1 cellular context compared by ENCODE assay signal in the genomic region with DNA sequence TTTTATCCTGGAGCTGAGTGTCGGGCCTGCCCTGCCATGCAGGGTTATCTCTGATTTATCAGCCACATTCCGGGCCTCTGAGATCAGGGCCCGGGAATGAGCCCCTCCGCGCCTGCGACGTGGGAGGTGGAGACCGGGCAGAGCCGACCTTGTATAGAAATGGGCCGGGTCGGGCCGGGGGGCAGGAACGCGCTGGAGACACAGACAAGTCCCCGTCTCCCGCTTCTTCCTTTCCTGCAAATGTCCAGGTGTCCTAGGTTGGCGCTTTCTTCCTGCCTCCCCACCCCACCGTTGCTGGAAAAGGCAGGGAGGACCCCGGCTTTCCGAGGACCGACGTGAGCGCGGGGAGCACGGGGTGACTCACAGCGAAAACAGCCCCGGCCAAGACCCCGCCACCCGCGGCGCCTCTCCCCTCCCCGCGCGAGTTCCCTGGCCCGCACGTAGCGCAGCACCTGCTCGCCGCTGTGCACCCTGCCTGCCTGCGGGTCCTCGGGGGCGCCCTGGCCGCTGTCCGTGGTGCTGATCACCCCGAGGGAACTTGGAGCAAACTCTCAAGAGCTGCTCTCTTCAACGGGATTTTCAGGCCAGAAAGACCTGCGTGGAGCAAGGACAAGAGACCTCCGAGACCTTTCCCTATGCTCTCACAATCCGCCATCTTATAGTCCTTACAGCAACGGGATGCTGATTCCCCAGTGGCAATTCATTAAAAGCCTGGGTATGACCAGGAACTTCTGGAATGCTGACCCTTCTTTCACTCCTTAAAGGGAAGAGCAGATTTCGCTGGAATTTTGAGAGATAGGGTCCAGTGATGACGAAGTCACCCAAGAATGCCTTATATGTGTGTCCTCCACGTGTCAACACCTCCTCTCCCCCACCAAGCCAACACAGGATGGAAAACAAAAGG.
A peak's percentile ranks its signal among the peaks of the same experiment; 100 is the strongest.
TF ChIP-seq lines count a peak whose summit lies in the region.

No MANE protein-coding gene starts in this region.

TF ChIP-seq in HepG2, 621 proteins besides CTCF, POLR2A, EP300 and RAD21 (continued from another document and continues in another):
- TF ChIP-seq, protein P1, sequence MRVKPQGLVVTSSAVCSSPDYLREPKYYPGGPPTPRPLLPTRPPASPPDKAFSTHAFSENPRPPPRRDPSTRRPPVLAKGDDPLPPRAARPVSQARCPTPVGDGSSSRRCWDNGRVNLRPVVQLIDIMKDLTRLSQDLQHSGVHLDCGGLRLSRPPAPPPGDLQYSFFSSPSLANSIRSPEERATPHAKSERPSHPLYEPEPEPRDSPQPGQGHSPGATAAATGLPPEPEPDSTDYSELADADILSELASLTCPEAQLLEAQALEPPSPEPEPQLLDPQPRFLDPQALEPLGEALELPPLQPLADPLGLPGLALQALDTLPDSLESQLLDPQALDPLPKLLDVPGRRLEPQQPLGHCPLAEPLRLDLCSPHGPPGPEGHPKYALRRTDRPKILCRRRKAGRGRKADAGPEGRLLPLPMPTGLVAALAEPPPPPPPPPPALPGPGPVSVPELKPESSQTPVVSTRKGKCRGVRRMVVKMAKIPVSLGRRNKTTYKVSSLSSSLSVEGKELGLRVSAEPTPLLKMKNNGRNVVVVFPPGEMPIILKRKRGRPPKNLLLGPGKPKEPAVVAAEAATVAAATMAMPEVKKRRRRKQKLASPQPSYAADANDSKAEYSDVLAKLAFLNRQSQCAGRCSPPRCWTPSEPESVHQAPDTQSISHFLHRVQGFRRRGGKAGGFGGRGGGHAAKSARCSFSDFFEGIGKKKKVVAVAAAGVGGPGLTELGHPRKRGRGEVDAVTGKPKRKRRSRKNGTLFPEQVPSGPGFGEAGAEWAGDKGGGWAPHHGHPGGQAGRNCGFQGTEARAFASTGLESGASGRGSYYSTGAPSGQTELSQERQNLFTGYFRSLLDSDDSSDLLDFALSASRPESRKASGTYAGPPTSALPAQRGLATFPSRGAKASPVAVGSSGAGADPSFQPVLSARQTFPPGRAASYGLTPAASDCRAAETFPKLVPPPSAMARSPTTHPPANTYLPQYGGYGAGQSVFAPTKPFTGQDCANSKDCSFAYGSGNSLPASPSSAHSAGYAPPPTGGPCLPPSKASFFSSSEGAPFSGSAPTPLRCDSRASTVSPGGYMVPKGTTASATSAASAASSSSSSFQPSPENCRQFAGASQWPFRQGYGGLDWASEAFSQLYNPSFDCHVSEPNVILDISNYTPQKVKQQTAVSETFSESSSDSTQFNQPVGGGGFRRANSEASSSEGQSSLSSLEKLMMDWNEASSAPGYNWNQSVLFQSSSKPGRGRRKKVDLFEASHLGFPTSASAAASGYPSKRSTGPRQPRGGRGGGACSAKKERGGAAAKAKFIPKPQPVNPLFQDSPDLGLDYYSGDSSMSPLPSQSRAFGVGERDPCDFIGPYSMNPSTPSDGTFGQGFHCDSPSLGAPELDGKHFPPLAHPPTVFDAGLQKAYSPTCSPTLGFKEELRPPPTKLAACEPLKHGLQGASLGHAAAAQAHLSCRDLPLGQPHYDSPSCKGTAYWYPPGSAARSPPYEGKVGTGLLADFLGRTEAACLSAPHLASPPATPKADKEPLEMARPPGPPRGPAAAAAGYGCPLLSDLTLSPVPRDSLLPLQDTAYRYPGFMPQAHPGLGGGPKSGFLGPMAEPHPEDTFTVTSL (CRISPR knock-in tag; IDR thresholded peaks at IDR 0.05; ENCODE audit: borderline replicate concordance) = 0 out of 2 replicates have a peak, but pooled peaks have one; percentile 29
- TF ChIP-seq ZKSCAN1 (IDR thresholded peaks at IDR 0.05; ENCODE audit: low read length) (no peak), SALL2 (CRISPR knock-in tag; IDR thresholded peaks at IDR 0.05) (peak; percentile 87; the same call in 1 of the 2 replicates), ZNF17 (CRISPR knock-in tag; IDR thresholded peaks at IDR 0.05) (peak; percentile 65; the same call in 1 of the 2 replicates), NFYB (CRISPR knock-in tag; IDR thresholded peaks at IDR 0.05) (peak; percentile 48), ZNF619 (CRISPR knock-in tag; IDR thresholded peaks at IDR 0.05) (no peak), PTBP1 (IDR thresholded peaks at IDR 0.05; ENCODE audit: low read depth, low read length, poor library complexity, severe bottlenecking) (no peak), BORCS8-MEF2B (CRISPR knock-in tag; IDR thresholded peaks at IDR 0.05) (peak; percentile 98), U2AF1 (optimal IDR thresholded peaks at IDR 0.05; ENCODE audit: low read depth, low read length) (no peak), ZSCAN30 (CRISPR knock-in tag; IDR thresholded peaks at IDR 0.05) (no peak), BHLHE40 (IDR thresholded peaks at IDR 0.05; ENCODE audit: low read length) (no peak), U2AF2 (IDR thresholded peaks at IDR 0.05; ENCODE audit: low read depth, low read length) (no peak), POLR2AphosphoS2 (IDR thresholded peaks at IDR 0.05; ENCODE audit: low read depth, low read length) (no peak), ZNF143 (CRISPR knock-in tag; IDR thresholded peaks at IDR 0.05) (no peak), ZNF292 (CRISPR knock-in tag; IDR thresholded peaks at IDR 0.05; ENCODE audit: borderline replicate concordance, low read depth) (0 out of 2 replicates have a peak, but pooled peaks have one; percentile 39), KLF9 (CRISPR knock-in tag; IDR thresholded peaks at IDR 0.05; ENCODE audit: low read depth) (peak; percentile 86; the same call in 1 of the 2 replicates), HNRNPUL1 (IDR thresholded peaks at IDR 0.05; ENCODE audit: low read depth, low read length) (no peak), ARNT2 (CRISPR knock-in tag; IDR thresholded peaks at IDR 0.05; ENCODE audit: low read depth) (peak; percentile 96), ESRRA (CRISPR knock-in tag; IDR thresholded peaks at IDR 0.05; ENCODE audit: low read depth) (no peak), POGZ (CRISPR knock-in tag; IDR thresholded peaks at IDR 0.05) (no peak), BRD4 (CRISPR knock-in tag; IDR thresholded peaks at IDR 0.05) (no peak), ZNF567 (CRISPR knock-in tag; IDR thresholded peaks at IDR 0.05; ENCODE audit: borderline replicate concordance) (no peak), MBNL3 (CRISPR knock-in tag; conservative IDR thresholded peaks at IDR 0.05) (no peak), HDAC1 (CRISPR knock-in tag; IDR thresholded peaks at IDR 0.05) (peak; percentile 89), ZNF230 (CRISPR knock-in tag; IDR thresholded peaks at IDR 0.05) (peak; percentile 97; the same call in 1 of the 2 replicates), NFRKB (IDR thresholded peaks at IDR 0.05) (no peak), MEIS1 (CRISPR knock-in tag; IDR thresholded peaks at IDR 0.05; ENCODE audit: borderline replicate concordance) (peak; percentile 90), ZNF589 (CRISPR knock-in tag; conservative IDR thresholded peaks at IDR 0.05) (peak; percentile 96), ZNF350 (CRISPR knock-in tag; IDR thresholded peaks at IDR 0.05; ENCODE audit: borderline replicate concordance, low read depth) (peak; percentile 79), ZNF577 (CRISPR knock-in tag; IDR thresholded peaks at IDR 0.05; ENCODE audit: borderline replicate concordance, low read depth) (peak; percentile 78; the same call in 1 of the 2 replicates)
- TF ChIP-seq, protein P2, sequence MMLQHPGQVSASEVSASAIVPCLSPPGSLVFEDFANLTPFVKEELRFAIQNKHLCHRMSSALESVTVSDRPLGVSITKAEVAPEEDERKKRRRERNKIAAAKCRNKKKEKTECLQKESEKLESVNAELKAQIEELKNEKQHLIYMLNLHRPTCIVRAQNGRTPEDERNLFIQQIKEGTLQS (CRISPR knock-in tag; IDR thresholded peaks at IDR 0.05) = peak; percentile 84
- TF ChIP-seq, protein P3, sequence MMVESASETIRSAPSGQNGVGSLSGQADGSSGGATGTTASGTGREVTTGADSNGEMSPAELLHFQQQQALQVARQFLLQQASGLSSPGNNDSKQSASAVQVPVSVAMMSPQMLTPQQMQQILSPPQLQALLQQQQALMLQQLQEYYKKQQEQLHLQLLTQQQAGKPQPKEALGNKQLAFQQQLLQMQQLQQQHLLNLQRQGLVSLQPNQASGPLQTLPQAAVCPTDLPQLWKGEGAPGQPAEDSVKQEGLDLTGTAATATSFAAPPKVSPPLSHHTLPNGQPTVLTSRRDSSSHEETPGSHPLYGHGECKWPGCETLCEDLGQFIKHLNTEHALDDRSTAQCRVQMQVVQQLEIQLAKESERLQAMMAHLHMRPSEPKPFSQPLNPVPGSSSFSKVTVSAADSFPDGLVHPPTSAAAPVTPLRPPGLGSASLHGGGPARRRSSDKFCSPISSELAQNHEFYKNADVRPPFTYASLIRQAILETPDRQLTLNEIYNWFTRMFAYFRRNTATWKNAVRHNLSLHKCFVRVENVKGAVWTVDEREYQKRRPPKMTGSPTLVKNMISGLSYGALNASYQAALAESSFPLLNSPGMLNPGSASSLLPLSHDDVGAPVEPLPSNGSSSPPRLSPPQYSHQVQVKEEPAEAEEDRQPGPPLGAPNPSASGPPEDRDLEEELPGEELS (CRISPR knock-in tag; IDR thresholded peaks at IDR 0.05) = peak; percentile 67; the same call in 1 of the 2 replicates
- TF ChIP-seq, protein P4, sequence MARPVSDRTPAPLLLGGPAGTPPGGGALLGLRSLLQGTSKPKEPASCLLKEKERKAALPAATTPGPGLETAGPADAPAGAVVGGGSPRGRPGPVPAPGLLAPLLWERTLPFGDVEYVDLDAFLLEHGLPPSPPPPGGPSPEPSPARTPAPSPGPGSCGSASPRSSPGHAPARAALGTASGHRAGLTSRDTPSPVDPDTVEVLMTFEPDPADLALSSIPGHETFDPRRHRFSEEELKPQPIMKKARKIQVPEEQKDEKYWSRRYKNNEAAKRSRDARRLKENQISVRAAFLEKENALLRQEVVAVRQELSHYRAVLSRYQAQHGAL (CRISPR knock-in tag; IDR thresholded peaks at IDR 0.05; ENCODE audit: not compliant biosample characterization) = peak; percentile 97
- TF ChIP-seq, protein P5, sequence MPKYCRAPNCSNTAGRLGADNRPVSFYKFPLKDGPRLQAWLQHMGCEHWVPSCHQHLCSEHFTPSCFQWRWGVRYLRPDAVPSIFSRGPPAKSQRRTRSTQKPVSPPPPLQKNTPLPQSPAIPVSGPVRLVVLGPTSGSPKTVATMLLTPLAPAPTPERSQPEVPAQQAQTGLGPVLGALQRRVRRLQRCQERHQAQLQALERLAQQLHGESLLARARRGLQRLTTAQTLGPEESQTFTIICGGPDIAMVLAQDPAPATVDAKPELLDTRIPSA (CRISPR knock-in tag; IDR thresholded peaks at IDR 0.05; ENCODE audit: borderline replicate concordance) = no peak
- TF ChIP-seq, protein P6, sequence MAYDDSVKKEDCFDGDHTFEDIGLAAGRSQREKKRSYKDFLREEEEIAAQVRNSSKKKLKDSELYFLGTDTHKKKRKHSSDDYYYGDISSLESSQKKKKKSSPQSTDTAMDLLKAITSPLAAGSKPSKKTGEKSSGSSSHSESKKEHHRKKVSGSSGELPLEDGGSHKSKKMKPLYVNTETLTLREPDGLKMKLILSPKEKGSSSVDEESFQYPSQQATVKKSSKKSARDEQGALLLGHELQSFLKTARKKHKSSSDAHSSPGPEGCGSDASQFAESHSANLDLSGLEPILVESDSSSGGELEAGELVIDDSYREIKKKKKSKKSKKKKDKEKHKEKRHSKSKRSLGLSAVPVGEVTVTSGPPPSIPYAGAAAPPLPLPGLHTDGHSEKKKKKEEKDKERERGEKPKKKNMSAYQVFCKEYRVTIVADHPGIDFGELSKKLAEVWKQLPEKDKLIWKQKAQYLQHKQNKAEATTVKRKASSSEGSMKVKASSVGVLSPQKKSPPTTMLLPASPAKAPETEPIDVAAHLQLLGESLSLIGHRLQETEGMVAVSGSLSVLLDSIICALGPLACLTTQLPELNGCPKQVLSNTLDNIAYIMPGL (CRISPR knock-in tag; IDR thresholded peaks at IDR 0.05; ENCODE audit: borderline replicate concordance in 1 of 2, low read depth in 1 of 2) = peak; percentile 60 to 77; a peak in 3 of 4 replicates
- TF ChIP-seq, protein P7, sequence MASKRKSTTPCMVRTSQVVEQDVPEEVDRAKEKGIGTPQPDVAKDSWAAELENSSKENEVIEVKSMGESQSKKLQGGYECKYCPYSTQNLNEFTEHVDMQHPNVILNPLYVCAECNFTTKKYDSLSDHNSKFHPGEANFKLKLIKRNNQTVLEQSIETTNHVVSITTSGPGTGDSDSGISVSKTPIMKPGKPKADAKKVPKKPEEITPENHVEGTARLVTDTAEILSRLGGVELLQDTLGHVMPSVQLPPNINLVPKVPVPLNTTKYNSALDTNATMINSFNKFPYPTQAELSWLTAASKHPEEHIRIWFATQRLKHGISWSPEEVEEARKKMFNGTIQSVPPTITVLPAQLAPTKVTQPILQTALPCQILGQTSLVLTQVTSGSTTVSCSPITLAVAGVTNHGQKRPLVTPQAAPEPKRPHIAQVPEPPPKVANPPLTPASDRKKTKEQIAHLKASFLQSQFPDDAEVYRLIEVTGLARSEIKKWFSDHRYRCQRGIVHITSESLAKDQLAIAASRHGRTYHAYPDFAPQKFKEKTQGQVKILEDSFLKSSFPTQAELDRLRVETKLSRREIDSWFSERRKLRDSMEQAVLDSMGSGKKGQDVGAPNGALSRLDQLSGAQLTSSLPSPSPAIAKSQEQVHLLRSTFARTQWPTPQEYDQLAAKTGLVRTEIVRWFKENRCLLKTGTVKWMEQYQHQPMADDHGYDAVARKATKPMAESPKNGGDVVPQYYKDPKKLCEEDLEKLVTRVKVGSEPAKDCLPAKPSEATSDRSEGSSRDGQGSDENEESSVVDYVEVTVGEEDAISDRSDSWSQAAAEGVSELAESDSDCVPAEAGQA (IDR thresholded peaks at IDR 0.05; ENCODE audit: low read depth) = no peak
- TF ChIP-seq, protein P7 (CRISPR knock-in tag; IDR thresholded peaks at IDR 0.05; ENCODE audit: borderline replicate concordance) = peak; percentile 95
- TF ChIP-seq, protein P8, sequence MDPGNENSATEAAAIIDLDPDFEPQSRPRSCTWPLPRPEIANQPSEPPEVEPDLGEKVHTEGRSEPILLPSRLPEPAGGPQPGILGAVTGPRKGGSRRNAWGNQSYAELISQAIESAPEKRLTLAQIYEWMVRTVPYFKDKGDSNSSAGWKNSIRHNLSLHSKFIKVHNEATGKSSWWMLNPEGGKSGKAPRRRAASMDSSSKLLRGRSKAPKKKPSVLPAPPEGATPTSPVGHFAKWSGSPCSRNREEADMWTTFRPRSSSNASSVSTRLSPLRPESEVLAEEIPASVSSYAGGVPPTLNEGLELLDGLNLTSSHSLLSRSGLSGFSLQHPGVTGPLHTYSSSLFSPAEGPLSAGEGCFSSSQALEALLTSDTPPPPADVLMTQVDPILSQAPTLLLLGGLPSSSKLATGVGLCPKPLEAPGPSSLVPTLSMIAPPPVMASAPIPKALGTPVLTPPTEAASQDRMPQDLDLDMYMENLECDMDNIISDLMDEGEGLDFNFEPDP (CRISPR knock-in tag; conservative IDR thresholded peaks at IDR 0.05) = peak; percentile 98
